ENCODE assay signal across 12 cellular contexts in genomic region chr13:45365558-45365885, GRCh38.
"Had no signal": no experiment of that assay in that cellular context is flagged by ENCODE, and none has a peak within 500 bp of the region (broad histone marks: within the 10 kb centered on the region; RNA-seq: fewer than 3 reads in every experiment).

No MANE protein-coding gene starts in this region.

- H3K36me3 ChIP-seq: cardiac muscle cell, pancreas had no signal

- H3K4me3 Mint-ChIP-seq: neural crest cell; stimulated activated naive CD8-positive, alpha-beta T cell treated with anti-CD3 and anti-CD28 coated beads, Interleukin-15, Interleukin-2, amounts not matched to agents 100 ng/mL and 50 ng/mL, for 24 hours had no signal

- H3K27ac ChIP-seq: cardiac muscle cell, left ventricle myocardium inferior, pancreas, upper lobe of right lung had no signal

- H3K4me1 ChIP-seq: pancreas had no signal

- H3K27me3 ChIP-seq: cardiac muscle cell, pancreas, upper lobe of right lung had no signal

- H3K9me3 ChIP-seq: pancreas, upper lobe of right lung had no signal

- H3K4me3 ChIP-seq: cardiac muscle cell, left ventricle myocardium inferior, pancreas, upper lobe of right lung had no signal

- H3K27ac Mint-ChIP-seq: stimulated activated naive CD8-positive, alpha-beta T cell treated with anti-CD3 and anti-CD28 coated beads, Interleukin-15, Interleukin-2, amounts not matched to agents 100 ng/mL and 50 ng/mL, for 24 hours had no signal

- ATAC-seq: pancreas, upper lobe of right lung had no signal

- H3K27me3 Mint-ChIP-seq: stimulated activated naive CD8-positive, alpha-beta T cell treated with anti-CD3 and anti-CD28 coated beads, Interleukin-15, Interleukin-2, amounts not matched to agents 100 ng/mL and 50 ng/mL, for 24 hours had no signal

- DNase-seq: activated CD4-positive, CD25-positive, alpha-beta regulatory T cell treated with anti-CD3 and anti-CD28 coated beads, Interleukin-2, amount 50 U/mL, for 72 hours; activated effector memory CD4-positive, alpha-beta T cell treated with Interleukin-2 at 50 U/mL for 16 hours; kidney; left ventricle myocardium inferior; mesendoderm; pancreas; stimulated activated CD4-positive, alpha-beta T cell treated with anti-CD3 and anti-CD28 coated beads, Interleukin-4, amount 100 ng/mL, for 24 hours; T-helper 9 cell; upper lobe of right lung had no signal
